In genomic region chr2:10770956-10771750, GRCh38 we compare ENCODE assay signal across 1 cellular context.
TF ChIP-seq lines count a peak whose summit lies in the region.

No MANE protein-coding gene starts in this region.

TF ChIP-seq in H1, 55 proteins besides CTCF, POLR2A, EP300 and RAD21 (continued from another document):
- TF ChIP-seq JUND (IDR thresholded peaks at IDR 0.05; ENCODE audit: low read length) (no peak), ATF3 (IDR thresholded peaks at IDR 0.05; ENCODE audit: insufficient read depth, low read depth, low read length) (no peak), ZNF274 (IDR thresholded peaks at IDR 0.05; ENCODE audit: borderline replicate concordance, extremely low read depth, low read length) (no peak), CBX8 (IDR thresholded peaks at IDR 0.05; ENCODE audit: borderline replicate concordance, low read depth, low read length) (no peak), YY1 (IDR thresholded peaks at IDR 0.05; ENCODE audit: low read depth, low read length) (no peak), RNF2 (IDR thresholded peaks at IDR 0.05; ENCODE audit: borderline replicate concordance, low read depth, low read length, missing control alignments, poor library complexity, severe bottlenecking) (no peak), CBX5 (IDR thresholded peaks at IDR 0.05; ENCODE audit: low read depth, low read length) (no peak), KDM5A (IDR thresholded peaks at IDR 0.05; ENCODE audit: low read length) (no peak), PHF8 (conservative IDR thresholded peaks at IDR 0.05; ENCODE audit: low read depth, low read length) (no peak)
